ENCODE assay signal across 9 cellular contexts in genomic region chr6:39792501-39793450, GRCh38. TPM values are rescaled to one million over a fixed set of nuclear protein-coding genes. Genes with fewer than 3 reads are reported as not detected.
DNase-seq lines count a peak whose midpoint lies in the region; ATAC-seq and TF ChIP-seq lines count a peak whose summit lies in the region.
"Had no signal": no experiment of that assay in that cellular context is flagged by ENCODE, and none has a peak within 500 bp of the region (broad histone marks: within the 10 kb centered on the region; RNA-seq: fewer than 3 reads in every experiment).

No MANE protein-coding gene starts in this region.

- in situ Hi-C loops in HAP-1 (cut with MboI; ENCODE audit: low sequenced_read_pairs), result no loop called here

- CTCF ChIA-PET in AG04449 (lab: Yijun Ruan, JAX), result interaction anchor here (0.9 to 1.9 kb wide), 9 partner anchors 11 to 101 kb away, joined by 3 to 9 read pairs (median 4); no protein-coding TSS in a partner anchor

- no peak for DNase-seq in AG04449 (ENCODE audit: low read depth, low spot score)
- no peak for DNase-seq in RWPE2 (ENCODE audit: low spot score)
- DNase-seq in foreskin fibroblast, result peak in 1 of 2 donors; percentile 44
- no peak for DNase-seq in omental fat pad (ENCODE audit: low spot score)
- DNase-seq in NCI-H1930 (lab: John Stamatoyannopoulos, UW), result no peak
- no peak for DNase-seq in LoVo (ENCODE audit: low spot score)
- DNase-seq in activated CD4-positive, alpha-beta T cell treated with anti-CD3 and anti-CD28 coated beads for 4 hours, result no peak
- no peak for DNase-seq in HAP-1 (ENCODE audit: low spot score in 2 of 2)
- DNase-seq: SHP77 treated with DMSO at 0.1 percent for 48 hours had no signal

- H3K27ac ChIP-seq in RWPE2 (ENCODE audit: poor library complexity, severe bottlenecking), result no peak overlapping the region

- H3K36me3 ChIP-seq in RWPE2 (ENCODE audit: low read depth) (no peaks in the 10 kb centered on the region), HAP-1 (replicated peaks) (no peaks in the 10 kb centered on the region)

- H3K27me3 ChIP-seq in RWPE2 (ENCODE audit: insufficient read depth, poor library complexity, severe bottlenecking) (peaks cover 39% of the 10 kb centered on the region), HAP-1 (ENCODE audit: low read depth) (no peaks in the 10 kb centered on the region)

- no peaks in the 10 kb centered on the region for H3K9me3 ChIP-seq in RWPE2 (ENCODE audit: severe bottlenecking)
- no peaks in the 10 kb centered on the region for H3K9me3 ChIP-seq in HAP-1

- TF ChIP-seq CTCF in AG04449 (IDR thresholded peaks at IDR 0.05; ENCODE audit: insufficient read depth, low read length, missing control alignments) (no peak), RWPE2 (IDR thresholded peaks at IDR 0.05; ENCODE audit: poor library complexity, severe bottlenecking) (no peak), foreskin fibroblast (IDR thresholded peaks at IDR 0.05; ENCODE audit: low read depth, low read length) (no peak), omental fat pad (IDR thresholded peaks at IDR 0.05) (no peak)

- H3K4me1 ChIP-seq in RWPE2 (ENCODE audit: insufficient read depth, poor library complexity, severe bottlenecking) (no peaks in the 10 kb centered on the region), HAP-1 (no peaks in the 10 kb centered on the region)

- H3K4me3 ChIP-seq in AG04449 (ENCODE audit: low read depth, low read length) (peak overlapping the region; percentile 69), RWPE2 (ENCODE audit: severe bottlenecking) (peak overlapping the region; percentile 23), foreskin fibroblast (ENCODE audit: low read depth in 1 of 2, low read length in 2 of 2) (peak overlapping the region; percentile 74 to 91), HAP-1 (no peak overlapping the region)

- ATAC-seq in RWPE2 (ENCODE audit: low read depth) (no peak), omental fat pad (ENCODE audit: low FRiP score) (peak; percentile 17)

- POLR2A ChIA-PET in AG04449 (lab: Yijun Ruan, JAX), result interaction anchor here (1.4 kb wide), 1 partner anchor 90 kb away, joined by 4 read pairs; no protein-coding TSS in a partner anchor

RNA-seq across cellular contexts. Expression of gene DAAM2, which starts 0.6 kb away (rescaled TPM):
- total RNA-seq in omental fat pad, result 100 to 1,000 TPM in 1 of 4 donors, 10 to 100 TPM in 3; 36.5 to 154 (median 54.1) TPM
